In the genomic region with DNA sequence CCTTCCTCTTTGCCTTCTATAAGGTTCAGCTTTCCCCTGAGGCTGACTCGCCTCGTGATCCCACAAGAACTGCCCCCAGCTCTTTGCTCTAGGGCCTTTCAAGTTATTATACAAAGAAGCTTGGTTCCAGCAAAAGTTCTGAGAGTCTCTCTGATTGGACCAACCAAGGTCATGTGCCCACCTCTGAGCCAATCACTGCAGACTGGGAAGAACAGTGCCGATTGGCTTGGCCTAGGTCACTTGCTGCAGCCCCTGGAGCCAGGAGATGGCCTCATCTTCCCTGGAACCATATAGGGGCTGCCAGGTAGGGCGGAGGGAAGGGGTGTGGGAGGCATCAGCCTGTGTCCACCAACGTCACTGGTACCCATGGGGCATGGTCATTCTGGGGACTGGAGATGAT, we compare ENCODE assay signal across 18 cellular contexts. TPM values are rescaled to one million over a fixed set of nuclear protein-coding genes. Genes with fewer than 3 reads are reported as not detected.
"Had no signal": no experiment of that assay in that cellular context is flagged by ENCODE, and none has a peak within 500 bp of the region (broad histone marks: within the 10 kb centered on the region; RNA-seq: fewer than 3 reads in every experiment).

No MANE protein-coding gene starts in this region.

- DNase-seq: activated CD4-positive, alpha-beta T cell treated with anti-CD3 and anti-CD28 coated beads, Interleukin-2, amount 10 ng/mL, durations not matched to agents 7 days and 5 days; activated naive CD4-positive, alpha-beta T cell treated with Interleukin-2 at 50 U/mL for 16 hours; cerebellar nuclear complex; effector memory CD8-positive, alpha-beta T cell; foreskin melanocyte; head of caudate nucleus; left cardiac atrium; lower lobe of right lung; midbrain; right cardiac atrium; small intestine; upper lobe of left lung had no signal

- H3K4me1 ChIP-seq: lower lobe of right lung, prostate gland, suprapubic skin, upper lobe of left lung had no signal

- H3K9me3 ChIP-seq: lower lobe of right lung, prostate gland, suprapubic skin, upper lobe of left lung had no signal

- H3K27me3 ChIP-seq: upper lobe of left lung had no signal

- H3K27ac ChIP-seq: lower lobe of right lung, prostate gland, suprapubic skin, upper lobe of left lung had no signal

- H3K36me3 ChIP-seq: lower lobe of right lung, prostate gland, suprapubic skin, upper lobe of left lung had no signal

- FAIRE-seq: small intestine had no signal

- H3K4me3 ChIP-seq: lower lobe of right lung, prostate gland, suprapubic skin, upper lobe of left lung had no signal

- ATAC-seq: effector memory CD8-positive, alpha-beta T cell; left cardiac atrium; lower lobe of right lung; right cardiac atrium had no signal

RNA-seq across cellular contexts. Expression of a gene that starts 22.8 kb away (rescaled TPM):
- total RNA-seq: activated CD4-positive, alpha-beta T cell treated with anti-CD3 and anti-CD28 coated beads, Interleukin-2, amount 10 ng/mL, durations not matched to agents 7 days and 5 days; activated CD8-positive, alpha-beta memory T cell treated with anti-CD3 and anti-CD28 coated beads for 36 hours; aorta; left cardiac atrium; lower lobe of right lung; osteoblast; prostate gland; right cardiac atrium; upper lobe of left lung had no signal
- polyA plus RNA-seq: aorta, neural cell, right cardiac atrium, small intestine had no signal
